ENCODE assay signal across 8 cellular contexts in genomic region chr15:57560976-57561711, GRCh38.
DNase-seq lines count a peak whose midpoint lies in the region; ATAC-seq and TF ChIP-seq lines count a peak whose summit lies in the region.

No MANE protein-coding gene starts in this region.

- peak overlapping the region in 1 of 2 donors; percentile 6 for H3K4me3 ChIP-seq in cardiac fibroblast (replicated peaks in 1 of 2; ENCODE audit: low read depth in 2 of 2, low read length in 2 of 2)

- TF ChIP-seq CTCF in cardiac fibroblast (IDR thresholded peaks at IDR 0.05; ENCODE audit: low read depth, low read length), result peak; percentile 94

- peak; percentile 85 for ATAC-seq in GM18873 (IDR thresholded peaks at IDR 0.05; ENCODE audit: low FRiP score, unreplicated experiment)
- peak; percentile 78 for ATAC-seq in HG03103 (IDR thresholded peaks at IDR 0.05; ENCODE audit: low read depth, unreplicated experiment)

- DNase-seq in AG20443 (ENCODE audit: low spot score) (peak; percentile 82), NCI-H2227 treated with DMSO at 0.1 percent for 48 hours (lab: John Stamatoyannopoulos, UW) (peak; percentile 2), cardiac fibroblast (ENCODE audit: low read depth in 2 of 2) (peak; percentile 86 to 94), kidney tubule cell (ENCODE audit: low spot score) (peak; percentile 67)
- DNase-seq in activated CD4-positive, CD25-positive, alpha-beta regulatory T cell (lab: John Stamatoyannopoulos, UW), result peak; percentile 23 to 42 (median 30)
- peak; percentile 52 for DNase-seq in stimulated activated CD4-positive, alpha-beta T cell treated with anti-CD3 and anti-CD28 coated beads, Interleukin-4, amount 100 ng/mL, for 1 hour

Comparison
In these comparisons a context has a peak if more than half of its experiments do, and no peak if none do; other contexts are left out.
1. DNase-seq: peak in every context shown above with its lines; median percentile 90 in cardiac fibroblast; 82 in AG20443; 67 in kidney tubule cell; 52 in stimulated activated CD4-positive, alpha-beta T cell treated with anti-CD3 and anti-CD28 coated beads, Interleukin-4, amount 100 ng/mL, for 1 hour; 30 in activated CD4-positive, CD25-positive, alpha-beta regulatory T cell; 2 in NCI-H2227 treated with DMSO at 0.1 percent for 48 hours.